Comparison of ENCODE assay signal across 10 cellular contexts in the genomic region with DNA sequence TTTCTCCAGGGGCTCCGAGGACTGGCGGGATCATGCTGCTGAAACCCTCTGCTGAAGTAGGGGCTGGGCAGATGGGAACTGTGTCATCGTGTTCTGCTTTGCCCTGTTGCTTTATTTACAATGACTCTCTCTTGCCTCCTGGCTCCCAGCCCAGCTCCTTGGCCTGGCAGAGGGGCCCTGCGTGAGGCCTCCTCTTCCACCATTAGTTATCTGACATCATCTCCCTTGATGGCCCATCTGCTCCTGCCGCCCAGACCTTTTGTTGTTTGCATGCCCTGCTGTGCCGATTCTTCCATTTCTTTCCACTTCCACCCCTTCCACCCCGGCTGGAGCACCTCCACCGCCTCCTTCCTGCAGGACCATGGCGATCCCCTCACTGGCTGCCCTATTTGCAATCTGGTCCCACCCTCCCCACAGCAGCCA.
A peak's percentile ranks its signal among the peaks of the same experiment; 100 is the strongest.
DNase-seq lines count a peak whose midpoint lies in the region; ATAC-seq lines count a peak whose summit lies in the region.
"Had no signal": no experiment of that assay in that cellular context is flagged by ENCODE, and none has a peak within 500 bp of the region (broad histone marks: within the 10 kb centered on the region; RNA-seq: fewer than 3 reads in every experiment).

No MANE protein-coding gene starts in this region.

- peaks cover 10% of the 10 kb centered on the region for H3K27me3 Mint-ChIP-seq in activated CD8-positive, alpha-beta memory T cell treated with anti-CD3 and anti-CD28 coated beads, Interleukin-2, amount 10 ng/mL, durations not matched to agents 7 days and 5 days

- no peak overlapping the region for H3K27ac Mint-ChIP-seq in activated CD8-positive, alpha-beta memory T cell treated with anti-CD3 and anti-CD28 coated beads, Interleukin-2, amount 10 ng/mL, durations not matched to agents 7 days and 5 days

- peak; percentile 96 for DNase-seq in DMS153 (lab: John Stamatoyannopoulos, UW)
- DNase-seq in NCI-H187 treated with DMSO at 0.1 percent for 48 hours (lab: John Stamatoyannopoulos, UW), result peak; percentile 38
- DNase-seq in SK-N-DZ (ENCODE audit: low spot score), result peak; percentile 64
- peak; percentile 39 for DNase-seq in inferior parietal cortex (ENCODE audit: extremely low spot score)
- no peak for DNase-seq in HPDE6-E6E7 (ENCODE audit: extremely low spot score)
- no peak for DNase-seq in activated CD8-positive, alpha-beta memory T cell treated with anti-CD3 and anti-CD28 coated beads, Interleukin-2, amount 10 ng/mL, durations not matched to agents 7 days and 5 days
- DNase-seq in islet precursor cell, result no peak
- DNase-seq: IMR-90 had no signal

- no peaks in the 10 kb centered on the region for H3K36me3 Mint-ChIP-seq in activated CD8-positive, alpha-beta memory T cell treated with anti-CD3 and anti-CD28 coated beads, Interleukin-2, amount 10 ng/mL, durations not matched to agents 7 days and 5 days

- no peak overlapping the region for H3K4me3 Mint-ChIP-seq in activated CD8-positive, alpha-beta memory T cell treated with anti-CD3 and anti-CD28 coated beads, Interleukin-2, amount 10 ng/mL, durations not matched to agents 7 days and 5 days
- H3K4me3 Mint-ChIP-seq: central memory CD8-positive, alpha-beta T cell had no signal

- no peak for ATAC-seq in activated CD8-positive, alpha-beta memory T cell treated with anti-CD3 and anti-CD28 coated beads, Interleukin-2, amount 10 ng/mL, durations not matched to agents 7 days and 5 days
- no peak for ATAC-seq in GM21360 (IDR thresholded peaks at IDR 0.05; ENCODE audit: unreplicated experiment)

- no peaks in the 10 kb centered on the region for H3K9me3 Mint-ChIP-seq in activated CD8-positive, alpha-beta memory T cell treated with anti-CD3 and anti-CD28 coated beads, Interleukin-2, amount 10 ng/mL, durations not matched to agents 7 days and 5 days (ENCODE audit: low read depth)

- H3K4me1 Mint-ChIP-seq in activated CD8-positive, alpha-beta memory T cell treated with anti-CD3 and anti-CD28 coated beads, Interleukin-2, amount 10 ng/mL, durations not matched to agents 7 days and 5 days, result no peaks in the 10 kb centered on the region
- H3K4me1 Mint-ChIP-seq: central memory CD8-positive, alpha-beta T cell had no signal

- CTCF ChIA-PET in activated CD8-positive, alpha-beta memory T cell treated with anti-CD3 and anti-CD28 coated beads, Interleukin-2, amount 10 ng/mL, durations not matched to agents 7 days and 5 days (lab: Charles Lee), result no interaction called here

Comparison
In these comparisons a context has a peak if more than half of its experiments do, and no peak if none do; other contexts are left out.
1. DNase-seq: peak in DMS153 (single experiment), NCI-H187 treated with DMSO at 0.1 percent for 48 hours (single experiment), SK-N-DZ (single experiment) and inferior parietal cortex (single experiment); none in HPDE6-E6E7 (single experiment), activated CD8-positive, alpha-beta memory T cell treated with anti-CD3 and anti-CD28 coated beads, Interleukin-2, amount 10 ng/mL, durations not matched to agents 7 days and 5 days (single experiment) and islet precursor cell (single experiment).